In the genomic region with DNA sequence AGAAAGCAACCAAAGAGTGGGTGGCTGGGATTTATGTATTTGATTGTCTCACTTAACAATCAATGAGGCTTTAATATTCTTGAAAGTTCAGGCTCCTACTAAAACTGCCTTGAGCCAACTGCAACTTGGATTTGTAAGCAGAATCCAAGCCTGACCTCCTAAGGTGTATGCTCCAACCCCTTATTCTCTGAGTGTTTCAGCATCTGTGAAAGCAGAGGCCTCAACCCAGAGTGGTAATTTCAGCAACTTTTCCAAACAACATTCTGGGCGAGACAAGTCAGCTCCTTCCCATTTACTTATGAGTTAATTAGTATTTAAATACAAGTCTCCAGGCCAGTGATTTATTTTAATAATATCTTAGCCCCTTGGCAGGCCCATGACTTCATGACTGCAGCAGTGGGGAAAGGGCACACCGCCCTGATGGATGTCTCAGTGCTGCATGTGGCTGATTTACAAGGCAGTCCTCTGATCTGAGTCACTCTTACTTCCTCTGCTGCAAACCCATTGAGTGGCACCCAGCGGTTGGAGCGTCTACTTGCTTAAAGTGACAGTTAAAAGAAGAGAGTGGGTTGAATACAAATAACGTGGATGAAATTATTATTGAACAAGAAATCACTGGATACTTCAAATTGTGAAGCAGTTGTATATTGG, we compare ENCODE assay signal across 9 cellular contexts.
DNase-seq lines count a peak whose midpoint lies in the region; ATAC-seq, FAIRE-seq and TF ChIP-seq lines count a peak whose summit lies in the region.
"Had no signal": no experiment of that assay in that cellular context is flagged by ENCODE, and none has a peak within 500 bp of the region (broad histone marks: within the 10 kb centered on the region; RNA-seq: fewer than 3 reads in every experiment).

No MANE protein-coding gene starts in this region.

- H3K27ac ChIP-seq in heart left ventricle (no peak overlapping the region), endothelial cell of umbilical vein (ENCODE audit: insufficient read depth, low read depth, low read length) (no peak overlapping the region)

- H3K9me3 ChIP-seq in heart left ventricle: no peaks in the 10 kb centered on the region
- no peaks in the 10 kb centered on the region for H3K9me3 ChIP-seq in endothelial cell of umbilical vein (replicated peaks; ENCODE audit: control insufficient read depth, insufficient read depth, low read length)

- TF ChIP-seq POLR2A in heart left ventricle (IDR thresholded peaks at IDR 0.05) (no peak), endothelial cell of umbilical vein (IDR thresholded peaks at IDR 0.05; ENCODE audit: low read depth, low read length) (no peak), GM18505 (IDR thresholded peaks at IDR 0.05; ENCODE audit: borderline replicate concordance, extremely low read depth, insufficient read depth, insufficient read length) (no peak)

- 86 to 92% (median 88%) methylated on average over 5 of the region's 5 CpGs for WGBS in heart left ventricle, 4 donors

- peak; percentile 99 for FAIRE-seq in endothelial cell of umbilical vein (lab: Jason Lieb, UNC)

- intact Hi-C loops in heart left ventricle (cut with DNase I) (no loop called here), cardiac septum (cut with DNase I) (no loop called here), endothelial cell of umbilical vein (cut with micrococcal nuclease) (loop anchor here (1.0 kb wide), 1 partner anchor 63 kb away; no protein-coding TSS in a partner anchor)

- POLR2A ChIA-PET in endothelial cell of umbilical vein (lab: Charles Lee): no interaction called here

- peaks cover 0 to 39% (median 26%) of the 10 kb centered on the region in 12 donors for H3K4me1 ChIP-seq in heart left ventricle
- H3K4me1 ChIP-seq in endothelial cell of umbilical vein (ENCODE audit: control insufficient read depth, extremely low read depth, insufficient read depth, low read length): peaks cover 11% of the 10 kb centered on the region

- TF ChIP-seq CTCF in heart left ventricle (IDR thresholded peaks at IDR 0.05): no peak
- no peak for TF ChIP-seq CTCF in endothelial cell of umbilical vein (IDR thresholded peaks at IDR 0.05; ENCODE audit: extremely low read depth in 1 of 2, insufficient read depth in 1 of 2, low read depth in 1 of 2, low read length in 2 of 2)

- CTCF ChIA-PET in endothelial cell of umbilical vein (lab: Charles Lee): interaction anchor here (1.2 kb wide), 1 partner anchor 271 kb away, joined by 3 read pairs; no protein-coding TSS in a partner anchor

- H3K36me3 ChIP-seq in heart left ventricle (no peaks in the 10 kb centered on the region), endothelial cell of umbilical vein (ENCODE audit: control insufficient read depth in 2 of 2, extremely low read depth in 1 of 2, insufficient read depth in 2 of 2, low read length in 2 of 2) (no peaks in the 10 kb centered on the region)

- H3K4me2 ChIP-seq in endothelial cell of umbilical vein (ENCODE audit: insufficient read depth, low read length): peak overlapping the region; percentile 12

- no TSS peak for BruUV-seq in endothelial cell of umbilical vein (replicated peaks; lab: Mats Ljungman, UMichigan)

- no peaks in the 10 kb centered on the region for H3K27me3 ChIP-seq in heart left ventricle
- H3K27me3 ChIP-seq in endothelial cell of umbilical vein (ENCODE audit: control insufficient read depth in 2 of 2, insufficient read depth in 2 of 2, low read length in 2 of 2): no peaks in the 10 kb centered on the region

- no peaks in the 10 kb centered on the region for H4K20me1 ChIP-seq in endothelial cell of umbilical vein (replicated peaks; ENCODE audit: control insufficient read depth, extremely low read depth, insufficient read depth, low read length)

- ATAC-seq in heart left ventricle (peak in 3 of 4 donors; percentile 45 to 61 (median 60)), GM19397 (IDR thresholded peaks at IDR 0.05; ENCODE audit: unreplicated experiment) (no peak), GM18505 (IDR thresholded peaks at IDR 0.05; ENCODE audit: unreplicated experiment) (no peak), HG03439 (IDR thresholded peaks at IDR 0.05; ENCODE audit: unreplicated experiment) (no peak), GM21737 (IDR thresholded peaks at IDR 0.05; ENCODE audit: unreplicated experiment) (no peak)

- DNase-seq in heart left ventricle: peak in 1 of 5 donors; percentile 32
- no peak for DNase-seq in cardiac septum (ENCODE audit: low spot score)
- peak; percentile 48 for DNase-seq in NCI-H460 (ENCODE audit: extremely low read depth, low read depth)
- peak; percentile 71 for DNase-seq in endothelial cell of umbilical vein (ENCODE audit: low read depth, low spot score)
- DNase-seq: DMS153 had no signal

- no peaks in the 10 kb centered on the region for H3K79me2 ChIP-seq in endothelial cell of umbilical vein (ENCODE audit: control insufficient read depth, insufficient read depth, low read length)

- H3K4me3 ChIP-seq in heart left ventricle (no peak overlapping the region), endothelial cell of umbilical vein (replicated peaks in 1 of 3; ENCODE audit: insufficient read depth in 1 of 3, low read depth in 1 of 3, low read length in 3 of 3) (no peak overlapping the region)

- H2AFZ ChIP-seq in endothelial cell of umbilical vein (ENCODE audit: low read depth, low read length): no peak overlapping the region

- no peak overlapping the region for H3K9ac ChIP-seq in endothelial cell of umbilical vein (replicated peaks; ENCODE audit: extremely low read depth, insufficient read depth, low read length)

- H3K9me1 ChIP-seq in endothelial cell of umbilical vein (replicated peaks; ENCODE audit: control insufficient read depth, extremely low read depth, insufficient read depth, low read length): no peaks in the 10 kb centered on the region

- dilution Hi-C loops in endothelial cell of umbilical vein (cut with MboI; ENCODE audit: extremely low pct_ligation_motif_present, low sequenced_read_pairs): no loop called here

TF ChIP-seq in endothelial cell of umbilical vein, 7 proteins besides CTCF, POLR2A, EP300 and RAD21:
- TF ChIP-seq MYC (IDR thresholded peaks at IDR 0.05; ENCODE audit: low read depth, low read length) (peak; percentile 49), GATA2 (IDR thresholded peaks at IDR 0.05; ENCODE audit: insufficient read depth, insufficient read length, low read depth, low read length) (no peak), EZH2 (IDR thresholded peaks at IDR 0.05; ENCODE audit: borderline replicate concordance, low read depth, low read length, severe bottlenecking) (no peak), POLR2AphosphoS5 (IDR thresholded peaks at IDR 0.05; ENCODE audit: insufficient read depth, low read depth, low read length) (no peak), JUN (IDR thresholded peaks at IDR 0.05; ENCODE audit: borderline replicate concordance, insufficient read depth, insufficient read length, low read depth) (peak; percentile 33), FOS (IDR thresholded peaks at IDR 0.05; ENCODE audit: borderline replicate concordance, insufficient read depth, low read length) (peak; percentile 87)
- TF ChIP-seq, protein P1, sequence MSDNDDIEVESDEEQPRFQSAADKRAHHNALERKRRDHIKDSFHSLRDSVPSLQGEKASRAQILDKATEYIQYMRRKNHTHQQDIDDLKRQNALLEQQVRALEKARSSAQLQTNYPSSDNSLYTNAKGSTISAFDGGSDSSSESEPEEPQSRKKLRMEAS (IDR thresholded peaks at IDR 0.05; ENCODE audit: insufficient read depth, insufficient read length): no peak

Comparison
In these comparisons a context has a peak if more than half of its experiments do, and no peak if none do; other contexts are left out.
1. ATAC-seq: peak in heart left ventricle (3 of 4); none in GM19397 (single experiment), GM18505 (single experiment), HG03439 (single experiment) and GM21737 (single experiment).